11 cellular contexts compared by ENCODE assay signal in genomic region chr17:66975614-66976378, GRCh38. TPM values are rescaled to one million over a fixed set of nuclear protein-coding genes. Genes with fewer than 3 reads are reported as not detected.
DNase-seq lines count a peak whose midpoint lies in the region; ATAC-seq and TF ChIP-seq lines count a peak whose summit lies in the region.
"Had no signal": no experiment of that assay in that cellular context is flagged by ENCODE, and none has a peak within 500 bp of the region (broad histone marks: within the 10 kb centered on the region; RNA-seq: fewer than 3 reads in every experiment).

No MANE protein-coding gene starts in this region.

- intact Hi-C loops in Right ventricle myocardium superior (cut with DNase I): no loop called here
- intact Hi-C loops in cardiac septum (cut with DNase I): loop anchor here (10.0 kb wide), 2 partner anchors 79 to 261 kb away; no protein-coding TSS in a partner anchor
- intact Hi-C loops in Panc1 (cut with micrococcal nuclease; ENCODE audit: unreplicated experiment): no loop called here
- intact Hi-C loops in thyroid gland (cut with DNase I): no loop called here

- H3K27me3 ChIP-seq in Panc1 (ENCODE audit: control insufficient read depth, insufficient read depth, low read length) (no peaks in the 10 kb centered on the region), thyroid gland (no peaks in the 10 kb centered on the region)

- 60 to 69% methylated on average over 12 to 14 of the region's 14 CpGs for WGBS in thyroid gland, 2 donors

- in situ Hi-C loops in Panc1 (cut with HindIII; ENCODE audit: low pct_unique_long_range_greater_than_20kb, low sequenced_read_pairs): no loop called here

- H3K9me3 ChIP-seq in Panc1 (ENCODE audit: control insufficient read depth, insufficient read depth, low read depth, low read length) (no peaks in the 10 kb centered on the region), thyroid gland (no peaks in the 10 kb centered on the region)
- H3K9me3 ChIP-seq: left lung had no signal

- H3K4me1 ChIP-seq in Panc1 (ENCODE audit: control insufficient read depth, insufficient read depth, low read length) (peaks cover 8% of the 10 kb centered on the region), thyroid gland (peaks cover 3 to 5% of the 10 kb centered on the region in 2 donors)
- H3K4me1 ChIP-seq: left lung had no signal

- peak; percentile 63 for ATAC-seq in Right ventricle myocardium superior (ENCODE audit: poor library complexity)
- peak; percentile 75 for ATAC-seq in Panc1
- ATAC-seq: left lung had no signal

- POLR2A ChIA-PET in Panc1 (lab: Charles Lee): no interaction called here

- H3K4me3 ChIP-seq in Panc1 (ENCODE audit: low read depth in 2 of 2, low read length in 2 of 2): no peak overlapping the region
- no peak overlapping the region for H3K4me3 ChIP-seq in fibroblast of pulmonary artery (replicated peaks; ENCODE audit: low read depth, low read length)
- no peak overlapping the region for H3K4me3 ChIP-seq in thyroid gland (replicated peaks in 1 of 3)
- H3K4me3 ChIP-seq: left lung had no signal

- H3K27ac ChIP-seq in Panc1 (ENCODE audit: low read length) (no peak overlapping the region), thyroid gland (no peak overlapping the region)
- H3K27ac ChIP-seq: left lung had no signal

- no TSS peak for BruUV-seq in Panc1 (replicated peaks; lab: Mats Ljungman, UMichigan)

- TF ChIP-seq CTCF in Panc1 (IDR thresholded peaks at IDR 0.05): no peak; the same call in 1 of the 2 replicates
- peak; percentile 7 for TF ChIP-seq CTCF in fibroblast of pulmonary artery (IDR thresholded peaks at IDR 0.05; ENCODE audit: low read length, missing control alignments)
- no peak for TF ChIP-seq CTCF in thyroid gland (IDR thresholded peaks at IDR 0.05)

- CTCF ChIA-PET in Panc1 (lab: Charles Lee): interaction anchor here (0.5 to 1.4 kb wide), 3 partner anchors 37 to 115 kb away, joined by 3 to 6 read pairs (median 3); no protein-coding TSS in a partner anchor

- DNase-seq in Right ventricle myocardium superior (peak; percentile 61), cardiac septum (ENCODE audit: low spot score) (no peak), Panc1 (ENCODE audit: low read depth, low spot score) (no peak), fibroblast of pulmonary artery (ENCODE audit: low read depth) (no peak), NCI-H1694 (lab: John Stamatoyannopoulos, UW) (no peak), thyroid gland (no peak), HCEC 1CT (no peak)
- DNase-seq in activated CD8-positive, alpha-beta memory T cell treated with anti-CD3 and anti-CD28 coated beads, Interleukin-2, amount 50 U/mL, for 4 hours: no peak
- DNase-seq: activated T-cell treated with anti-CD3 and anti-CD28 coated beads, Interleukin-2, amount 50 U/mL, for 24 hours; effector CD8-positive, alpha-beta T cell had no signal

- H3K36me3 ChIP-seq in Panc1 (ENCODE audit: control insufficient read depth, insufficient read depth, low read length) (no peaks in the 10 kb centered on the region), thyroid gland (no peaks in the 10 kb centered on the region)
- H3K36me3 ChIP-seq: left lung had no signal

- no peak for TF ChIP-seq POLR2A in thyroid gland (IDR thresholded peaks at IDR 0.05)

RNA-seq across cellular contexts. Expression of gene CACNG4, which starts 11.3 kb away (rescaled TPM):
- total RNA-seq in Right ventricle myocardium superior: not detected
- 0.05 TPM for total RNA-seq in cardiac septum
- total RNA-seq in Panc1 (2021; ENCODE audit: unreplicated experiment): 40.3 TPM
- 37.7 TPM for polyA plus RNA-seq in Panc1 (2012; ENCODE audit: insufficient read length)
- total RNA-seq in thyroid gland: under 1 TPM in 1 of 4 donors, not detected in 3; 0.24 TPM

Comparison
In these comparisons a context has a peak if more than half of its experiments do, and no peak if none do; other contexts are left out.
1. RNA of gene CACNG4, which starts 11.3 kb away (total RNA-seq): 40.3 TPM in Panc1 (single experiment); 0.05 TPM in cardiac septum (single experiment), not detected in Right ventricle myocardium superior (single experiment) and 0.24 TPM in thyroid gland; every median in the first group is over 10 times any median in the second.